In the genomic region with DNA sequence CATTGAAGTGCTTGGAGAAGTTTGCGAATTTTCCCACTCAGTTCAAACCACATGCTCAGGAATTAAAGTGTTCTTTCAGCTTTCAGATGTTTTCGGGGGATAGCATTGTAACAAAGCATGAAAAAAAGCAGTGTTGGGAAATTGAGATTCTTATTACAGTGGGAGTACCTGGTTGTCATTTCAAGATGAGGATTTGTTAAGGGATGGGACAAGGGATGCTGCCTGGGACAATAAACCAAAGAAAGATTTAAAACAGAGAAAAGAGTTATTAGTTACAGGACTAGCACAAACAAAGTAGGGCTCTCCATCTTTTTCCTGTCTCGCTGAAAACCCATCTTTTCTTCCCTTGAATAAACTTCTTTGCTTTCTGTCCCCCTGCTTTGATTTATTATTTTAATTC, we compare ENCODE assay signal across 23 cellular contexts.
DNase-seq lines count a peak whose midpoint lies in the region; ATAC-seq and TF ChIP-seq lines count a peak whose summit lies in the region.
"Had no signal": no experiment of that assay in that cellular context is flagged by ENCODE, and none has a peak within 500 bp of the region (broad histone marks: within the 10 kb centered on the region; RNA-seq: fewer than 3 reads in every experiment).

No MANE protein-coding gene starts in this region.

- peaks cover 3% of the 10 kb centered on the region for H3K4me1 ChIP-seq in cardiac muscle cell (ENCODE audit: low read depth)
- no peaks in the 10 kb centered on the region for H3K4me1 ChIP-seq in left ventricle myocardium inferior
- H3K4me1 ChIP-seq: A549; BLaER1 treated with 17β-estradiol and CSF1 and Interleukin-3, amounts not matched to agents 10 nM and 100 nM had no signal

- no peak overlapping the region for H3K4me3 Mint-ChIP-seq in mesothelial cell of epicardium
- no peak overlapping the region for H3K4me3 Mint-ChIP-seq in nephron progenitor cell
- no peak overlapping the region for H3K4me3 Mint-ChIP-seq in activated T-cell treated with anti-CD3 and anti-CD28 coated beads, Interleukin-2, amount 50 U/mL, for 72 hours
- H3K4me3 Mint-ChIP-seq: B cell; CD4-positive, alpha-beta T cell; CD8-positive, alpha-beta T cell had no signal

- H3K27me3 Mint-ChIP-seq in mesothelial cell of epicardium (ENCODE audit: low read depth) (no peaks in the 10 kb centered on the region), nephron progenitor cell (ENCODE audit: low read depth, poor library complexity) (no peaks in the 10 kb centered on the region)
- peaks cover 5% of the 10 kb centered on the region for H3K27me3 Mint-ChIP-seq in activated T-cell treated with anti-CD3 and anti-CD28 coated beads, Interleukin-2, amount 50 U/mL, for 72 hours (ENCODE audit: low read depth)
- H3K27me3 Mint-ChIP-seq: CD4-positive, alpha-beta T cell had no signal

- H3K27ac Mint-ChIP-seq in mesothelial cell of epicardium (peak overlapping the region; percentile 20), nephron progenitor cell (peak overlapping the region; percentile 52)
- H3K27ac Mint-ChIP-seq in activated T-cell treated with anti-CD3 and anti-CD28 coated beads, Interleukin-2, amount 50 U/mL, for 72 hours = no peak overlapping the region
- H3K27ac Mint-ChIP-seq: B cell; CD4-positive, alpha-beta T cell; CD8-positive, alpha-beta T cell had no signal

- H3K27ac ChIP-seq in cardiac muscle cell = peak overlapping the region; percentile 29
- no peak overlapping the region for H3K27ac ChIP-seq in left ventricle myocardium inferior (replicated peaks)
- H3K27ac ChIP-seq: 22Rv1; A549; BLaER1 treated with 17β-estradiol and CSF1 and Interleukin-3, amounts not matched to agents 10 nM and 100 nM; C4-2B had no signal

- H3K9me3 Mint-ChIP-seq in mesothelial cell of epicardium = no peaks in the 10 kb centered on the region
- peaks cover 11% of the 10 kb centered on the region for H3K9me3 Mint-ChIP-seq in nephron progenitor cell
- no peaks in the 10 kb centered on the region for H3K9me3 Mint-ChIP-seq in activated T-cell treated with anti-CD3 and anti-CD28 coated beads, Interleukin-2, amount 50 U/mL, for 72 hours
- H3K9me3 Mint-ChIP-seq: CD4-positive, alpha-beta T cell; CD8-positive, alpha-beta T cell had no signal

- no peaks in the 10 kb centered on the region for H3K27me3 ChIP-seq in cardiac muscle cell
- H3K27me3 ChIP-seq in left ventricle myocardium inferior (ENCODE audit: low read depth) = peaks cover 49% of the 10 kb centered on the region
- H3K27me3 ChIP-seq: BLaER1 treated with 17β-estradiol and CSF1 and Interleukin-3, amounts not matched to agents 10 nM and 100 nM had no signal

- peaks cover 16% of the 10 kb centered on the region for H3K4me1 Mint-ChIP-seq in mesothelial cell of epicardium
- H3K4me1 Mint-ChIP-seq in nephron progenitor cell = peaks cover 54% of the 10 kb centered on the region
- H3K4me1 Mint-ChIP-seq in activated T-cell treated with anti-CD3 and anti-CD28 coated beads, Interleukin-2, amount 50 U/mL, for 72 hours (ENCODE audit: low read depth) = no peaks in the 10 kb centered on the region
- H3K4me1 Mint-ChIP-seq: B cell had no signal

- intact Hi-C loops in left ventricle myocardium inferior (cut with micrococcal nuclease) = no loop called here

- H3K36me3 Mint-ChIP-seq in mesothelial cell of epicardium (peaks cover 4% of the 10 kb centered on the region), nephron progenitor cell (ENCODE audit: low read depth) (peaks cover 45% of the 10 kb centered on the region)
- H3K36me3 Mint-ChIP-seq in activated T-cell treated with anti-CD3 and anti-CD28 coated beads, Interleukin-2, amount 50 U/mL, for 72 hours (ENCODE audit: insufficient read depth in 2 of 2) = peaks cover 0 to 1% of the 10 kb centered on the region in 2 donors
- H3K36me3 Mint-ChIP-seq: CD8-positive, alpha-beta T cell had no signal

- TF ChIP-seq CTCF in cardiac muscle cell (IDR thresholded peaks at IDR 0.05; ENCODE audit: low read depth, low read length) (no peak), left ventricle myocardium inferior (IDR thresholded peaks at IDR 0.05; ENCODE audit: borderline replicate concordance) (no peak), mesothelial cell of epicardium (IDR thresholded peaks at IDR 0.05; ENCODE audit: unreplicated experiment) (no peak), nephron progenitor cell (IDR thresholded peaks at IDR 0.05) (no peak)

- H3K4me3 ChIP-seq in cardiac muscle cell (no peak overlapping the region), left ventricle myocardium inferior (no peak overlapping the region)
- H3K4me3 ChIP-seq: A549; BLaER1 treated with 17β-estradiol and CSF1 and Interleukin-3, amounts not matched to agents 10 nM and 100 nM; GM12878 had no signal

- ATAC-seq in activated T-cell treated with anti-CD3 and anti-CD28 coated beads, Interleukin-2, amount 50 U/mL, for 72 hours (replicated peaks in 1 of 2) = no peak
- ATAC-seq: A549; CD8-positive, alpha-beta T cell; GM12878 had no signal

- no peaks in the 10 kb centered on the region for H3K9me3 ChIP-seq in cardiac muscle cell (ENCODE audit: low read depth)
- no peaks in the 10 kb centered on the region for H3K9me3 ChIP-seq in left ventricle myocardium inferior (replicated peaks)

- DNase-seq in cardiac muscle cell (ENCODE audit: low read depth in 1 of 2, low spot score in 1 of 2) (no peak), left ventricle myocardium inferior (no peak), mesothelial cell of epicardium (ENCODE audit: low spot score in 2 of 2, unreplicated experiment in 2 of 2) (no peak), nephron progenitor cell (no peak), NCI-H446 treated with DMSO at 0.1 percent for 48 hours (lab: John Stamatoyannopoulos, UW) (no peak)
- no peak for DNase-seq in activated T-cell treated with anti-CD3 and anti-CD28 coated beads, Interleukin-2, amount 50 U/mL, for 72 hours
- DNase-seq: AML-193; CD4-positive, alpha-beta T cell; CD8-positive, alpha-beta T cell; COR-L47; DMS 273 treated with DMSO at 0.1 percent for 48 hours; DMS153; DMS53; DMS79; DND-41; EL; GDM1 had no signal

- H3K36me3 ChIP-seq in cardiac muscle cell = peaks cover 7% of the 10 kb centered on the region
- H3K36me3 ChIP-seq in left ventricle myocardium inferior = no peaks in the 10 kb centered on the region
- H3K36me3 ChIP-seq: BLaER1 treated with 17β-estradiol and CSF1 and Interleukin-3, amounts not matched to agents 10 nM and 100 nM had no signal
